ENCODE assay signal across 15 cellular contexts in genomic region chr1:201728731-201729130, GRCh38.
"Had no signal": no experiment of that assay in that cellular context is flagged by ENCODE, and none has a peak within 500 bp of the region (broad histone marks: within the 10 kb centered on the region; RNA-seq: fewer than 3 reads in every experiment).

No MANE protein-coding gene starts in this region.

- H3K27ac ChIP-seq: esophagus squamous epithelium, right atrium auricular region, spleen had no signal

- H3K36me3 ChIP-seq: esophagus squamous epithelium, right atrium auricular region, spleen had no signal

- FAIRE-seq: colon, keratinocyte had no signal

- H3K27me3 ChIP-seq: esophagus squamous epithelium, right atrium auricular region, spleen had no signal

- DNase-seq: activated CD4-positive, alpha-beta memory T cell treated with anti-CD3 and anti-CD28 coated beads, Interleukin-2, amount 10 ng/mL, durations not matched to agents 7 days and 5 days; activated CD4-positive, alpha-beta T cell treated with anti-CD3 and anti-CD28 coated beads for 36 hours; activated gamma-delta T cell treated with Interleukin-2 at 50 U/mL for 16 hours; activated naive CD8-positive, alpha-beta T cell treated with anti-CD3 and anti-CD28 coated beads, Interleukin-2, amount 10 ng/mL, durations not matched to agents 7 days and 5 days; activated T-cell treated with anti-CD3 and anti-CD28 coated beads, Interleukin-2, amount 50 U/mL, for 72 hours; anterior cingulate cortex; esophagus squamous epithelium; foreskin fibroblast; stimulated activated CD4-positive, alpha-beta T cell treated with anti-CD3 and anti-CD28 coated beads, Interleukin-1b, Interleukin-23, amount 100 ng/mL, for 48 hours; trophoblast cell had no signal

- H3K9me3 ChIP-seq: esophagus squamous epithelium, right atrium auricular region, spleen had no signal

- ATAC-seq: activated CD4-positive, alpha-beta T cell treated with anti-CD3 and anti-CD28 coated beads for 36 hours; activated T-cell treated with anti-CD3 and anti-CD28 coated beads, Interleukin-2, amount 50 U/mL, for 72 hours; stimulated activated memory B cell treated with anti-CD40 and anti-IgM and Interleukin-4, amounts not matched to agents 10 μg/mL and 1 μg/mL and 100 μg/mL, for 72 hours had no signal

- H3K4me3 ChIP-seq: esophagus squamous epithelium, right atrium auricular region, spleen had no signal
